ENCODE assay signal across 19 cellular contexts in the genomic region with DNA sequence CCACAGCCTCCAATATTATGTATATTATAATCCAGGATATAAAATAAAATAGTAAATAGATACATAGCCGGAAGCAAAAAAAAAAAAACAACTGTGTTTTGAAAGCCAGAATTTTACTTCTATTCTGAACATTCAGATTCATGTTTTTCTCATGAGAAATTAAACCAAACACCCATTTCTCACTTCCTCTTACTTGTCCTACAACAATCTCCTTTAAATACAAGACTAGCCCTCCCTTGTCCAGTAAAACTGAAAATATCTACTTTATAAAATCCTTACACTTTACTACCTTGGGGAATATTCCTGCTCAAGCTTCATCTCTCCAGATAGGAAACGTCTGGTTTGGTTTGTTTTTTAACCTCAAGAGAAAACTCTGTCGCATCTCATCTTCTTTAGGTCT.
"Had no signal": no experiment of that assay in that cellular context is flagged by ENCODE, and none has a peak within 500 bp of the region (broad histone marks: within the 10 kb centered on the region; RNA-seq: fewer than 3 reads in every experiment).

No MANE protein-coding gene starts in this region.

- H3K36me3 Mint-ChIP-seq: natural killer cell had no signal

- H3K9me3 Mint-ChIP-seq: activated naive CD4-positive, alpha-beta T cell treated with anti-CD3 and anti-CD28 coated beads, Interleukin-2, amount 50 U/mL, for 24 hours; mesothelial cell of epicardium; natural killer cell; stimulated activated naive CD8-positive, alpha-beta T cell treated with anti-CD3 and anti-CD28 coated beads, Interleukin-15, Interleukin-2, amounts not matched to agents 100 ng/mL and 50 ng/mL, for 24 hours; T-helper 2 cell treated with Interferon-gamma antibody and Interleukin-4, amounts not matched to agents 5 μg/mL and 100 μg/mL, for 36 hours had no signal

- H3K27me3 Mint-ChIP-seq: progenitor cell of endocrine pancreas had no signal

- H3K27ac ChIP-seq: esophagus muscularis mucosa, hepatocyte, left ventricle myocardium inferior, right atrium auricular region, thyroid gland, upper lobe of right lung had no signal

- H3K4me2 ChIP-seq: hepatocyte had no signal

- H2AFZ ChIP-seq: hepatocyte had no signal

- H3K4me3 ChIP-seq: esophagus muscularis mucosa, hepatocyte, left ventricle myocardium inferior, right atrium auricular region, thyroid gland, upper lobe of right lung had no signal

- H3K27ac Mint-ChIP-seq: activated naive CD4-positive, alpha-beta T cell treated with anti-CD3 and anti-CD28 coated beads, Interleukin-2, amount 50 U/mL, for 24 hours; mesothelial cell of epicardium; natural killer cell; progenitor cell of endocrine pancreas; stimulated activated naive CD8-positive, alpha-beta T cell treated with anti-CD3 and anti-CD28 coated beads, Interleukin-15, Interleukin-2, amounts not matched to agents 100 ng/mL and 50 ng/mL, for 24 hours; T-helper 2 cell treated with Interferon-gamma antibody and Interleukin-4, amounts not matched to agents 5 μg/mL and 100 μg/mL, for 36 hours had no signal

- ATAC-seq: natural killer cell, upper lobe of right lung had no signal

- H3K9me3 ChIP-seq: esophagus muscularis mucosa, left ventricle myocardium inferior, right atrium auricular region, thyroid gland, upper lobe of right lung had no signal

- H3K4me3 Mint-ChIP-seq: activated naive CD4-positive, alpha-beta T cell treated with anti-CD3 and anti-CD28 coated beads, Interleukin-2, amount 50 U/mL, for 24 hours; mesothelial cell of epicardium; natural killer cell; stimulated activated naive CD8-positive, alpha-beta T cell treated with anti-CD3 and anti-CD28 coated beads, Interleukin-15, Interleukin-2, amounts not matched to agents 100 ng/mL and 50 ng/mL, for 24 hours; T-helper 2 cell treated with Interferon-gamma antibody and Interleukin-4, amounts not matched to agents 5 μg/mL and 100 μg/mL, for 36 hours had no signal

- H3K27me3 ChIP-seq: esophagus muscularis mucosa, hepatocyte, right atrium auricular region, thyroid gland, upper lobe of right lung had no signal

- H3K36me3 ChIP-seq: esophagus muscularis mucosa, left ventricle myocardium inferior, right atrium auricular region, thyroid gland, upper lobe of right lung had no signal

- DNase-seq: activated gamma-delta T cell treated with Interleukin-2 at 50 U/mL for 16 hours; activated T-cell treated with anti-CD3 and anti-CD28 coated beads, Interleukin-2, amount 50 U/mL, for 1 hour; aorta; central memory CD4-positive, alpha-beta T cell; glutamatergic neuron; left ventricle myocardium inferior; mammary epithelial cell; natural killer cell; stimulated activated CD4-positive, alpha-beta T cell treated with anti-CD3 and anti-CD28 coated beads, Interleukin-4, amount 100 ng/mL, for 4 hours; thyroid gland; upper lobe of right lung had no signal
